Comparison of ENCODE assay signal across 8 cellular contexts in genomic region chr2:27133905-27134780, GRCh38. TPM values are rescaled to one million over a fixed set of nuclear protein-coding genes. Genes with fewer than 3 reads are reported as not detected.
DNase-seq lines count a peak whose midpoint lies in the region; TF ChIP-seq lines count a peak whose summit lies in the region.

Gene PREB (minus strand): TSS chr2:27134636. CDS start chr2:27134421, 215 bp downstream.

- H3K36me3 Mint-ChIP-seq in HFFc6 (ENCODE audit: low read depth): peaks cover 7% of the 10 kb centered on the region; the same call in 1 of the 2 replicates

- H3K4me2 ChIP-seq in SK-N-SH: peak within 1 kb of the TSS; percentile 91

- H3K9me3 Mint-ChIP-seq in HFFc6: no peaks in the 10 kb centered on the region

- H3K4me1 Mint-ChIP-seq in HFFc6 (ENCODE audit: low read depth): peaks cover 13% of the 10 kb centered on the region

- peaks cover 9% of the 10 kb centered on the region; the same call in 1 of the 2 replicates for H4K20me1 ChIP-seq in SK-N-SH (ENCODE audit: insufficient read depth)

- 3% methylated on average over 26 of the region's 86 CpGs for WGBS in SK-N-SH (ENCODE audit: low lambda C conversion rate)

- peak within 1 kb of the TSS; percentile 83 for H3K9ac ChIP-seq in SK-N-SH

- H3K79me2 ChIP-seq in SK-N-SH (ENCODE audit: insufficient read depth): peaks cover 21% of the 10 kb centered on the region

- peak within 1 kb of the TSS; percentile 88 for H3K27ac Mint-ChIP-seq in HFFc6

- peak; percentile 98 for DNase-seq in GM06990 (ENCODE audit: extremely low read depth, insufficient read length)
- DNase-seq in HFFc6: peak; percentile 92
- DNase-seq in NCI-H1048 (lab: John Stamatoyannopoulos, UW): peak; percentile 90
- peak; percentile 100 for DNase-seq in SK-N-SH
- peak; percentile 99 for DNase-seq in activated naive CD4-positive, alpha-beta T cell treated with anti-CD3 and anti-CD28 coated beads, Interleukin-2, amount 50 U/mL, for 16 hours
- peak; percentile 92 for DNase-seq in globus pallidus (ENCODE audit: low spot score)
- DNase-seq in occipital lobe (lab: John Stamatoyannopoulos, UW): peak; percentile 93

- TF ChIP-seq EP300 in SK-N-SH (IDR thresholded peaks at IDR 0.05; ENCODE audit: borderline replicate concordance in 1 of 2, low read depth in 1 of 2, low read length in 1 of 2): no peak

- H3K9me3 ChIP-seq in SK-N-SH: no peaks in the 10 kb centered on the region

- peak within 1 kb of the TSS; percentile 88 for H2AFZ ChIP-seq in SK-N-SH (ENCODE audit: low read depth)

- H3K27ac ChIP-seq in SK-N-SH (ENCODE audit: low read depth in 2 of 2, low read length in 1 of 2): peak within 1 kb of the TSS; percentile 55 to 71; a peak in 3 of 4 replicates
- H3K27ac ChIP-seq in temporal lobe (ENCODE audit: low read depth, low read length): peak within 1 kb of the TSS; percentile 72

- no peaks in the 10 kb centered on the region for H3K9me2 ChIP-seq in SK-N-SH

- H3K27me3 Mint-ChIP-seq in HFFc6 (ENCODE audit: insufficient read depth): peaks cover 5% of the 10 kb centered on the region

- H3K4me3 ChIP-seq in GM06990 (replicated peaks; ENCODE audit: low read depth, low read length) (peak within 1 kb of the TSS; percentile 97), SK-N-SH (ENCODE audit: low read depth in 2 of 2, low read length in 1 of 2) (peak within 1 kb of the TSS; percentile 94 to 97)

- TF ChIP-seq CTCF in GM06990 (IDR thresholded peaks at IDR 0.05; ENCODE audit: insufficient read depth, low read length, poor library complexity, severe bottlenecking) (peak; percentile 48), HFFc6 (IDR thresholded peaks at IDR 0.05) (peak; percentile 46), SK-N-SH (IDR thresholded peaks at IDR 0.05) (peak; percentile 56)

- H3K4me3 Mint-ChIP-seq in HFFc6: peak within 1 kb of the TSS; percentile 93

- CTCF ChIA-PET in SK-N-SH (lab: Yijun Ruan, JAX): interaction anchor here (0.8 to 6.3 kb wide), 24 partner anchors 9 to 173 kb away, joined by 3 to 43 read pairs (median 4); partner anchors contain the start of genes ABHD1, CGREF1, EMILIN1 and TCF23

- POLR2A ChIA-PET in SK-N-SH (lab: Yijun Ruan, JAX): interaction anchor here (0.6 to 2.6 kb wide), 8 partner anchors 10 to 73 kb away, joined by 3 to 18 read pairs (median 4); partner anchors contain the start of genes ABHD1, CGREF1 and KHK

- peaks cover 7 to 14% of the 10 kb centered on the region in 2 experiments; a peak in 3 of 4 replicates for H3K4me1 ChIP-seq in SK-N-SH (ENCODE audit: control insufficient read depth in 1 of 2, insufficient read depth in 2 of 2, low read depth in 1 of 2, low read length in 1 of 2)

- H3K36me3 ChIP-seq in GM06990 (ENCODE audit: control insufficient read depth, insufficient read depth, low read length) (peaks cover 29% of the 10 kb centered on the region), SK-N-SH (replicated peaks in 1 of 2; ENCODE audit: control insufficient read depth in 1 of 2, insufficient read depth in 2 of 2, low read length in 1 of 2) (peaks cover 9 to 32% of the 10 kb centered on the region in 2 experiments)

- H3K27me3 ChIP-seq in GM06990 (replicated peaks; ENCODE audit: control insufficient read depth, insufficient read depth, low read length): no peaks in the 10 kb centered on the region
- 0 out of 2 replicates have a peak, but pooled peaks cover 1% of the 10 kb centered on the region for H3K27me3 ChIP-seq in SK-N-SH (ENCODE audit: insufficient read depth)

- peak; percentile 51 for TF ChIP-seq RAD21 in SK-N-SH (IDR thresholded peaks at IDR 0.05; ENCODE audit: low read length)

- no peaks in the 10 kb centered on the region for H3F3A ChIP-seq in SK-N-SH (replicated peaks; ENCODE audit: insufficient read depth)

TF ChIP-seq in SK-N-SH, 30 proteins besides CTCF, POLR2A, EP300 and RAD21 (continues in another document):
- TF ChIP-seq GATA2 (CRISPR knock-in tag; IDR thresholded peaks at IDR 0.05): no peak
- TF ChIP-seq TCF12 (IDR thresholded peaks at IDR 0.05): no peak
- no peak for TF ChIP-seq IRF3 (IDR thresholded peaks at IDR 0.05; ENCODE audit: low read depth, low read length)
- no peak for TF ChIP-seq REST (IDR thresholded peaks at IDR 0.05; ENCODE audit: low read depth, low read length)
- TF ChIP-seq FOXM1 (IDR thresholded peaks at IDR 0.05; ENCODE audit: low read depth): no peak
- TF ChIP-seq RFX5 (IDR thresholded peaks at IDR 0.05; ENCODE audit: low read length): no peak
- TF ChIP-seq USF1 (IDR thresholded peaks at IDR 0.05; ENCODE audit: borderline replicate concordance, low read depth): no peak
- no peak for TF ChIP-seq USF2 (IDR thresholded peaks at IDR 0.05; ENCODE audit: borderline replicate concordance, low read depth, low read length)
- peak; percentile 42; the same call in 1 of the 2 replicates for TF ChIP-seq SIN3A (IDR thresholded peaks at IDR 0.05; ENCODE audit: borderline replicate concordance, low read depth, low read length)
- TF ChIP-seq MEF2A (IDR thresholded peaks at IDR 0.05; ENCODE audit: borderline replicate concordance, low read depth): no peak
- TF ChIP-seq CHD2 (IDR thresholded peaks at IDR 0.05; ENCODE audit: low read length, partially characterized antibody): no peak
- peak; percentile 88 for TF ChIP-seq POLR2AphosphoS5 (IDR thresholded peaks at IDR 0.05; ENCODE audit: low read depth, low read length)
- TF ChIP-seq MAX (IDR thresholded peaks at IDR 0.05; ENCODE audit: low read depth): peak; percentile 27; the same call in 1 of the 2 replicates
- no peak for TF ChIP-seq EZH2phosphoT487 (IDR thresholded peaks at IDR 0.05; ENCODE audit: borderline replicate concordance, low read depth)
- no peak for TF ChIP-seq RCOR1 (IDR thresholded peaks at IDR 0.05; ENCODE audit: low read length)
- TF ChIP-seq RXRA (IDR thresholded peaks at IDR 0.05; ENCODE audit: borderline replicate concordance, low read depth): no peak
- no peak for TF ChIP-seq TEAD4 (IDR thresholded peaks at IDR 0.05; ENCODE audit: borderline replicate concordance, insufficient read depth)

RNA-seq across cellular contexts. Expression of gene PREB, which starts in this region (rescaled TPM):
- total RNA-seq in HFFc6 (2021; fragmentation: NEBNext Ultra II Directional; extraction: Animal tissue kit (Norgen Biotek cat#: 25700)): 10 to 100 TPM; 43.4 to 50.7 (median 46.4) TPM
- 47.9 and 51.3 TPM in 2 replicates for polyA plus RNA-seq in SK-N-SH (2012; rRNA removed)
- 28.0 and 38.7 TPM in 2 replicates for polyA plus RNA-seq in SK-N-SH (2012; cell fraction: cytosol; rRNA removed)
- 95.6 and 126 TPM in 2 replicates for polyA plus RNA-seq in SK-N-SH (2012; cell fraction: nucleus; rRNA removed)
- total RNA-seq in occipital lobe (19.0 TPM), temporal lobe (20.9 TPM)

Comparison
In these comparisons a context has a peak if more than half of its experiments do, and no peak if none do; other contexts are left out.
1. Peak in every context shown above with its lines: DNase-seq, H3K4me3 ChIP-seq and H3K27ac ChIP-seq.